8 cellular contexts compared by ENCODE assay signal in genomic region chr6:6315660-6316059, GRCh38. TPM values are rescaled to one million over a fixed set of nuclear protein-coding genes. Genes with fewer than 3 reads are reported as not detected.
A peak's percentile ranks its signal among the peaks of the same experiment; 100 is the strongest.
DNase-seq lines count a peak whose midpoint lies in the region; ATAC-seq lines count a peak whose summit lies in the region.

No MANE protein-coding gene starts in this region.

- no peak overlapping the region for H3K27ac Mint-ChIP-seq in activated CD4-positive, alpha-beta T cell treated with anti-CD3 and anti-CD28 coated beads, Interleukin-2, amount 10 ng/mL, durations not matched to agents 7 days and 5 days

- DNase-seq in activated T-cell treated with anti-CD3 and anti-CD28 coated beads for 48 hours (ENCODE audit: low read depth) = peak; percentile 26
- no peak for DNase-seq in activated T-cell treated with anti-CD3 and anti-CD28 coated beads, Interleukin-2, amount 50 U/mL, for 1 hour
- DNase-seq in MG63 = peak; percentile 8
- peak; percentile 26 for DNase-seq in activated CD4-positive, alpha-beta T cell treated with anti-CD3 and anti-CD28 coated beads, Interleukin-2, amount 10 ng/mL, durations not matched to agents 7 days and 5 days
- peak; percentile 5 for DNase-seq in glomerular visceral epithelial cell (ENCODE audit: extremely low spot score)
- peak; percentile 25 for DNase-seq in renal cortical epithelial cell (ENCODE audit: low read depth)

- no peaks in the 10 kb centered on the region; the same call in 1 of the 2 replicates for H3K27me3 ChIP-seq in MG63

- no peak overlapping the region for H3K4me3 ChIP-seq in MG63

- H3K4me3 Mint-ChIP-seq in activated CD4-positive, alpha-beta T cell treated with anti-CD3 and anti-CD28 coated beads, Interleukin-2, amount 10 ng/mL, durations not matched to agents 7 days and 5 days = no peak overlapping the region

- POLR2A ChIA-PET in activated CD4-positive, alpha-beta T cell treated with anti-CD3 and anti-CD28 coated beads, Interleukin-2, amount 10 ng/mL, durations not matched to agents 7 days and 5 days (lab: Charles Lee) = no interaction called here

- no peak for ATAC-seq in HG03460 (IDR thresholded peaks at IDR 0.05; ENCODE audit: unreplicated experiment)
- no peak for ATAC-seq in HG03097 (IDR thresholded peaks at IDR 0.05; ENCODE audit: low FRiP score, unreplicated experiment)

- H3K36me3 Mint-ChIP-seq in activated CD4-positive, alpha-beta T cell treated with anti-CD3 and anti-CD28 coated beads, Interleukin-2, amount 10 ng/mL, durations not matched to agents 7 days and 5 days (ENCODE audit: low read depth) = no peaks in the 10 kb centered on the region

- H3K4me1 Mint-ChIP-seq in activated CD4-positive, alpha-beta T cell treated with anti-CD3 and anti-CD28 coated beads, Interleukin-2, amount 10 ng/mL, durations not matched to agents 7 days and 5 days = no peaks in the 10 kb centered on the region

- no peaks in the 10 kb centered on the region for H3K9me3 ChIP-seq in MG63

- H3K27me3 Mint-ChIP-seq in activated CD4-positive, alpha-beta T cell treated with anti-CD3 and anti-CD28 coated beads, Interleukin-2, amount 10 ng/mL, durations not matched to agents 7 days and 5 days = peaks cover 41% of the 10 kb centered on the region

- no peaks in the 10 kb centered on the region for H3K9me3 Mint-ChIP-seq in activated CD4-positive, alpha-beta T cell treated with anti-CD3 and anti-CD28 coated beads, Interleukin-2, amount 10 ng/mL, durations not matched to agents 7 days and 5 days

- CTCF ChIA-PET in activated CD4-positive, alpha-beta T cell treated with anti-CD3 and anti-CD28 coated beads, Interleukin-2, amount 10 ng/mL, durations not matched to agents 7 days and 5 days (lab: Charles Lee) = no interaction called here

- no peaks in the 10 kb centered on the region for H3K36me3 ChIP-seq in MG63

RNA-seq across cellular contexts. Expression of gene F13A1, which starts 4.8 kb away (rescaled TPM):
- not detected in 2 replicates for total RNA-seq in MG63 (2014; rRNA removed; shearing (Covaris generic); ENCODE audit: low replicate concordance)
- total RNA-seq in activated CD4-positive, alpha-beta T cell treated with anti-CD3 and anti-CD28 coated beads, Interleukin-2, amount 10 ng/mL, durations not matched to agents 7 days and 5 days = not detected
- total RNA-seq in renal cortical epithelial cell = 0.05 TPM in 1 of 2 replicates, not detected in the other
